In genomic region chr6:83878902-83879644, GRCh38 we compare ENCODE assay signal across 21 cellular contexts. TPM values are rescaled to one million over a fixed set of nuclear protein-coding genes. Genes with fewer than 3 reads are reported as not detected.
"Had no signal": no experiment of that assay in that cellular context is flagged by ENCODE, and none has a peak within 500 bp of the region (broad histone marks: within the 10 kb centered on the region; RNA-seq: fewer than 3 reads in every experiment).

No MANE protein-coding gene starts in this region.

- H3K27ac ChIP-seq: gastroesophageal sphincter, heart right ventricle, thyroid gland, VCaP had no signal

- H3K9me3 ChIP-seq: gastroesophageal sphincter, heart right ventricle, thyroid gland had no signal

- H3K27ac Mint-ChIP-seq: activated CD4-positive, alpha-beta T cell treated with anti-CD3 and anti-CD28 coated beads for 36 hours; activated naive CD8-positive, alpha-beta T cell; activated T-helper 1 cell treated with anti-CD3 and anti-CD28 coated beads, Interleukin-12 subunit alpha, Interleukin-12 subunit beta, Interleukin-2, Interleukin-4 antibody, amounts not matched to agents 30 ng/mL and 10 ng/mL and 1 ng/mL, durations not matched to agents 14 hours and 24 hours and 36 hours; dendritic cell treated with granulocyte-macrophage colony-stimulating factor and Interleukin-4, amounts not matched to agents 40 ng/mL and 50 ng/mL, for 4 days; T-helper 1 cell treated with Interleukin-12 subunit alpha and Interleukin-12 subunit beta and Interleukin-4 antibody, amounts not matched to agents 30 μg/mL and 1 μg/mL, for 36 hours had no signal

- H3K4me3 Mint-ChIP-seq: activated CD4-positive, alpha-beta T cell treated with anti-CD3 and anti-CD28 coated beads for 36 hours; activated naive CD8-positive, alpha-beta T cell; activated T-helper 1 cell treated with anti-CD3 and anti-CD28 coated beads, Interleukin-12 subunit alpha, Interleukin-12 subunit beta, Interleukin-2, Interleukin-4 antibody, amounts not matched to agents 30 ng/mL and 10 ng/mL and 1 ng/mL, durations not matched to agents 14 hours and 24 hours and 36 hours; dendritic cell treated with granulocyte-macrophage colony-stimulating factor and Interleukin-4, amounts not matched to agents 40 ng/mL and 50 ng/mL, for 4 days; immature natural killer cell; natural killer cell treated with Interleukin-12 subunit alpha and Interleukin-12 subunit beta and Interleukin-15 and Interleukin-18, amount 100 ng/mL, for 72 hours; T-helper 1 cell treated with Interleukin-12 subunit alpha and Interleukin-12 subunit beta and Interleukin-4 antibody, amounts not matched to agents 30 μg/mL and 1 μg/mL, for 36 hours had no signal

- ATAC-seq: activated CD4-positive, alpha-beta T cell treated with anti-CD3 and anti-CD28 coated beads for 36 hours; esophagus mucosa; gastroesophageal sphincter; heart right ventricle; natural killer cell treated with Interleukin-12 subunit alpha and Interleukin-12 subunit beta and Interleukin-15 and Interleukin-18, amount 100 ng/mL, for 72 hours had no signal

- H3K36me3 Mint-ChIP-seq: natural killer cell treated with Interleukin-12 subunit alpha and Interleukin-12 subunit beta and Interleukin-15 and Interleukin-18, amount 100 ng/mL, for 72 hours had no signal

- H3K4me1 ChIP-seq: thyroid gland had no signal

- H3K27me3 Mint-ChIP-seq: activated CD4-positive, alpha-beta T cell treated with anti-CD3 and anti-CD28 coated beads for 36 hours; activated naive CD8-positive, alpha-beta T cell; dendritic cell treated with granulocyte-macrophage colony-stimulating factor and Interleukin-4, amounts not matched to agents 40 ng/mL and 50 ng/mL, for 4 days; natural killer cell treated with Interleukin-12 subunit alpha and Interleukin-12 subunit beta and Interleukin-15 and Interleukin-18, amount 100 ng/mL, for 72 hours had no signal

- DNase-seq: activated CD4-positive, alpha-beta T cell treated with anti-CD3 and anti-CD28 coated beads for 36 hours; activated CD4-positive, alpha-beta T cell treated with anti-CD3 and anti-CD28 coated beads, Interleukin-2, amount 50 U/mL, for 48 hours; effector CD8-positive, alpha-beta T cell; heart right ventricle; immature natural killer cell; kidney glomerular epithelial cell; stimulated activated naive CD4-positive, alpha-beta T cell treated with Interleukin-2 at 50 U/mL for 16 hours; thyroid gland had no signal

- H3K27me3 ChIP-seq: gastroesophageal sphincter, heart right ventricle, thyroid gland had no signal

- H3K36me3 ChIP-seq: gastroesophageal sphincter, thyroid gland had no signal

- H3K9me3 Mint-ChIP-seq: activated T-helper 1 cell treated with anti-CD3 and anti-CD28 coated beads, Interleukin-12 subunit alpha, Interleukin-12 subunit beta, Interleukin-2, Interleukin-4 antibody, amounts not matched to agents 30 ng/mL and 10 ng/mL and 1 ng/mL, durations not matched to agents 14 hours and 24 hours and 36 hours; dendritic cell treated with granulocyte-macrophage colony-stimulating factor and Interleukin-4, amounts not matched to agents 40 ng/mL and 50 ng/mL, for 4 days; immature natural killer cell; natural killer cell treated with Interleukin-12 subunit alpha and Interleukin-12 subunit beta and Interleukin-15 and Interleukin-18, amount 100 ng/mL, for 72 hours; T-helper 1 cell treated with Interleukin-12 subunit alpha and Interleukin-12 subunit beta and Interleukin-4 antibody, amounts not matched to agents 30 μg/mL and 1 μg/mL, for 36 hours had no signal

- H3K4me3 ChIP-seq: gastroesophageal sphincter, heart right ventricle, thyroid gland had no signal

RNA-seq across cellular contexts. Expression of gene RIPPLY2, which starts 25.9 kb away (rescaled TPM):
- total RNA-seq: activated CD4-positive, alpha-beta T cell treated with anti-CD3 and anti-CD28 coated beads for 36 hours; activated T-helper 1 cell treated with anti-CD3 and anti-CD28 coated beads, Interleukin-12 subunit alpha, Interleukin-12 subunit beta, Interleukin-2, Interleukin-4 antibody, amounts not matched to agents 30 ng/mL and 10 ng/mL and 1 ng/mL, durations not matched to agents 14 hours and 24 hours and 36 hours; chondrocyte; esophagus mucosa; heart right ventricle; lower leg skin; mesenteric fat pad; natural killer cell treated with Interleukin-12 subunit alpha and Interleukin-12 subunit beta and Interleukin-15 and Interleukin-18, amount 100 ng/mL, for 72 hours; renal cortical epithelial cell; subcutaneous adipose tissue; thyroid gland had no signal
- polyA plus RNA-seq: immature natural killer cell had no signal
